ENCODE assay signal across 13 cellular contexts in the genomic region with DNA sequence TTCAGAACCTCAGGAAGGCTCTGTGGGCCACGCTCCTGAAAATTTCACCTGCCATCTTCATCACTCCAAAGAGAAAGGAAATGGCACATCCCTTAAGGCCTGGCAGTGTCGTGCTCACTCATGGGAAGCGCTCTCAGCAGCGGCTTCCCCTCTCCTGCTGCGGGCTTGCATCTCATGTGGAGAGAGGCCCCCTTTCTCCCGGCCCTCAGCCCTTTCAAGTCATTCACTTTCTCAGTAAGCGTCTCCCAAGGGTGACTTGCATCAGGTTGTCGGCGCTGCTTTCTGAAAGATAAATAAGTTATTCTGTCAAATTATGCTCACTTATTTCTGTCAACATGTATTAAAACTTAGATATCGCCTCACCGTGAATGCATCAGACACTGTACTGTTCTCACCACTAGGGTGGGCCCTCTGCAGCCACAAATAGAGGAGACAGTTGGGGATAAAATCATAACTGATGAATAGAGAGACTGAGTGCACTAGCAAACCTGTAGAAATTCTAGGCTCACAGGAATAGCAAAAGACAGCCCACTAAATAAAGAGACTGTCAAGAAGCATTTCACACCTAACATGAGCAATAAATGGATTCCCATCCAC.
DNase-seq lines count a peak whose midpoint lies in the region; ATAC-seq and TF ChIP-seq lines count a peak whose summit lies in the region.
"Had no signal": no experiment of that assay in that cellular context is flagged by ENCODE, and none has a peak within 500 bp of the region (broad histone marks: within the 10 kb centered on the region; RNA-seq: fewer than 3 reads in every experiment).

No MANE protein-coding gene starts in this region.

- TF ChIP-seq CTCF in SK-N-SH (IDR thresholded peaks at IDR 0.05) (peak; percentile 57), heart right ventricle (IDR thresholded peaks at IDR 0.05) (peak in 7 of 9 donors; percentile 35 to 52 (median 43)), coronary artery (IDR thresholded peaks at IDR 0.05) (no peak)

- POLR2A ChIA-PET in SK-N-SH (lab: Yijun Ruan, JAX) = no interaction called here

- no peak overlapping the region for H2AFZ ChIP-seq in SK-N-SH (ENCODE audit: low read depth)
- H2AFZ ChIP-seq: PC-9 had no signal

- WGBS in SK-N-SH (ENCODE audit: low lambda C conversion rate) = 18% methylated on average over 11 of the region's 11 CpGs
- 35 to 48% methylated on average over 11 of the region's 11 CpGs for WGBS in heart right ventricle, 2 donors

- ATAC-seq in Right ventricle myocardium superior (ENCODE audit: poor library complexity) (peak; percentile 56), heart right ventricle (peak in 3 of 8 donors; percentile 61 to 71 (median 70)), HG03025 (IDR thresholded peaks at IDR 0.05; ENCODE audit: low FRiP score, unreplicated experiment) (no peak), GM19467 (IDR thresholded peaks at IDR 0.05; ENCODE audit: unreplicated experiment) (no peak), HG02610 (IDR thresholded peaks at IDR 0.05; ENCODE audit: unreplicated experiment) (no peak)

- no peaks in the 10 kb centered on the region for H3K9me3 ChIP-seq in SK-N-SH
- no peaks in the 10 kb centered on the region for H3K9me3 ChIP-seq in heart right ventricle
- H3K9me3 ChIP-seq: breast epithelium had no signal

- peak overlapping the region; percentile 50; the same call in 1 of the 2 replicates for H3K4me2 ChIP-seq in SK-N-SH
- H3K4me2 ChIP-seq: PC-9 had no signal

- H3K4me3 ChIP-seq in SK-N-SH (ENCODE audit: low read depth in 2 of 2, low read length in 1 of 2) (no peak overlapping the region), heart right ventricle (no peak overlapping the region), coronary artery (no peak overlapping the region)
- H3K4me3 ChIP-seq: breast epithelium, PC-9, skin epidermis had no signal

- no peaks in the 10 kb centered on the region for H4K20me1 ChIP-seq in SK-N-SH (ENCODE audit: insufficient read depth)

- DNase-seq in Right ventricle myocardium superior (no peak), cardiac septum (ENCODE audit: low spot score) (no peak), SK-N-SH (peak; percentile 1), heart right ventricle (no peak), coronary artery (ENCODE audit: low spot score) (no peak)
- DNase-seq: activated T-cell treated with anti-CD3 and anti-CD28 coated beads, Interleukin-2, amount 50 U/mL, for 48 hours; NCI-H1694 treated with DMSO at 0.1 percent for 48 hours had no signal

- H3K27ac ChIP-seq in SK-N-SH (ENCODE audit: low read depth in 2 of 2, low read length in 1 of 2) (no peak overlapping the region), heart right ventricle (no peak overlapping the region), coronary artery (no peak overlapping the region)
- H3K27ac ChIP-seq: PC-9, skin epidermis had no signal

- no peak overlapping the region for H3K9ac ChIP-seq in SK-N-SH

- H3K9me2 ChIP-seq in SK-N-SH = no peaks in the 10 kb centered on the region

- peaks cover 3% of the 10 kb centered on the region for H3F3A ChIP-seq in SK-N-SH (replicated peaks; ENCODE audit: insufficient read depth)

- TF ChIP-seq EP300 in SK-N-SH (IDR thresholded peaks at IDR 0.05; ENCODE audit: borderline replicate concordance in 1 of 2, low read depth in 1 of 2, low read length in 1 of 2) = no peak

- CTCF ChIA-PET in SK-N-SH (lab: Yijun Ruan, JAX) = no interaction called here

- intact Hi-C loops in Right ventricle myocardium superior (cut with DNase I) = loop anchor here (10.0 kb wide), 1 partner anchor 85 kb away; no protein-coding TSS in a partner anchor
- intact Hi-C loops in cardiac septum (cut with DNase I) = no loop called here
- intact Hi-C loops in heart right ventricle (cut with DNase I) = loop anchor here in 3 of 10 donors (5.0 to 10.0 kb wide), 3 partner anchors 78 to 85 kb away; no protein-coding TSS in a partner anchor

- H3K4me1 ChIP-seq in SK-N-SH (ENCODE audit: control insufficient read depth in 1 of 2, insufficient read depth in 2 of 2, low read depth in 1 of 2, low read length in 1 of 2) (peaks cover 0 to 13% of the 10 kb centered on the region in 2 experiments; a peak in 1 of 4 replicates), heart right ventricle (peaks cover 0 to 18% (median 0%) of the 10 kb centered on the region in 9 donors)
- H3K4me1 ChIP-seq: breast epithelium had no signal

- no peaks in the 10 kb centered on the region for H3K79me2 ChIP-seq in SK-N-SH (ENCODE audit: insufficient read depth)

- no peaks in the 10 kb centered on the region for H3K36me3 ChIP-seq in SK-N-SH (replicated peaks in 1 of 2; ENCODE audit: control insufficient read depth in 1 of 2, insufficient read depth in 2 of 2, low read length in 1 of 2)
- no peaks in the 10 kb centered on the region for H3K36me3 ChIP-seq in heart right ventricle
- H3K36me3 ChIP-seq: breast epithelium had no signal

- H3K27me3 ChIP-seq in SK-N-SH (ENCODE audit: insufficient read depth) (peaks cover 4% of the 10 kb centered on the region; the same call in 1 of the 2 replicates), heart right ventricle (peaks cover 0 to 38% (median 10%) of the 10 kb centered on the region in 7 donors)
- H3K27me3 ChIP-seq: breast epithelium had no signal

- no peak for TF ChIP-seq RAD21 in SK-N-SH (IDR thresholded peaks at IDR 0.05; ENCODE audit: low read length)

TF ChIP-seq in SK-N-SH, 30 proteins besides CTCF, POLR2A, EP300 and RAD21:
- TF ChIP-seq CHD2 (IDR thresholded peaks at IDR 0.05; ENCODE audit: low read length, partially characterized antibody) = no peak
- no peak for TF ChIP-seq RCOR1 (IDR thresholded peaks at IDR 0.05; ENCODE audit: low read length)
- 0 out of 2 replicates have a peak, but pooled peaks have one; percentile 9 for TF ChIP-seq SMC3 (IDR thresholded peaks at IDR 0.05; ENCODE audit: low read depth, low read length)
TF ChIP-seq in SK-N-SH: peak in this region for 1.
